Comparison of ENCODE assay signal across 1 cellular context in the genomic region with DNA sequence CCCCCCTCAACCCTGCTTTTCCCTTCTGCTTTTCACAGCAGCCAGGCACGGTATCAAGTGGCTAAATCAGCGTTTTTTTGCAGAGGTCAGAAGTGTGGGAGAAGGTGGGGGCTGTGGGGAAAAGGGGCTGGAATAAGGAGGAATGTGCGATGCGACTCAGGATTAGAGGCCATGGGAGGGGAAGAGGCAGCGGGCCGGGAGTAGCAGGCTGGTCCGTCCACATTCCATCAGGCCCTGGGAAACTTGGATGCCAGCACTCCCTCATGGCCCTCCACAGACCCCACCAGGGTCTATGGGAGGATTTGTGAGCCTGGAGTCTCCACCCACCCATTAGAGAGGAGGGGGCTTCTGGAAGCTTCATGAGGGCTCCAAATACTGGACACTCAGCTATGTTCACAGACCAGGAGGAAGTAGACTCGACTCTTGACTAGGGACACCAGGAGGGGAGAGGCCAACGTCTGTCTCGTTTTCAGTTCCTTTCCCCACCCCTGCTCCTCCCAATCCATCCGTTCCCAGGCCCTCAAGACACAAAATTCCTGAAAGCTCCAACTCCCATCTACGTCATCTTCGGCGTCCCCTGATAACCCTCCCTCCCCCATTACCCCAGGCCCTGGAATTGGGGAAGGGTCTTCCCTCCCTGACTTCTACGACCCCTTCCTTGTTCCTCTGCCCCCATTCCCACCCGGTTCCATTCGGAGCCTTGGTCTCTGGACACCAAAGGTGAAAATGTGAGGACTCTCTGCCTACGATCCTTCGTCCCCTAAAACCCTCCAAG.
TF ChIP-seq lines count a peak whose summit lies in the region.

No MANE protein-coding gene starts in this region.

TF ChIP-seq in neural cell, 6 proteins besides CTCF, POLR2A, EP300 and RAD21 (continued from another document):
- TF ChIP-seq, protein P1, sequence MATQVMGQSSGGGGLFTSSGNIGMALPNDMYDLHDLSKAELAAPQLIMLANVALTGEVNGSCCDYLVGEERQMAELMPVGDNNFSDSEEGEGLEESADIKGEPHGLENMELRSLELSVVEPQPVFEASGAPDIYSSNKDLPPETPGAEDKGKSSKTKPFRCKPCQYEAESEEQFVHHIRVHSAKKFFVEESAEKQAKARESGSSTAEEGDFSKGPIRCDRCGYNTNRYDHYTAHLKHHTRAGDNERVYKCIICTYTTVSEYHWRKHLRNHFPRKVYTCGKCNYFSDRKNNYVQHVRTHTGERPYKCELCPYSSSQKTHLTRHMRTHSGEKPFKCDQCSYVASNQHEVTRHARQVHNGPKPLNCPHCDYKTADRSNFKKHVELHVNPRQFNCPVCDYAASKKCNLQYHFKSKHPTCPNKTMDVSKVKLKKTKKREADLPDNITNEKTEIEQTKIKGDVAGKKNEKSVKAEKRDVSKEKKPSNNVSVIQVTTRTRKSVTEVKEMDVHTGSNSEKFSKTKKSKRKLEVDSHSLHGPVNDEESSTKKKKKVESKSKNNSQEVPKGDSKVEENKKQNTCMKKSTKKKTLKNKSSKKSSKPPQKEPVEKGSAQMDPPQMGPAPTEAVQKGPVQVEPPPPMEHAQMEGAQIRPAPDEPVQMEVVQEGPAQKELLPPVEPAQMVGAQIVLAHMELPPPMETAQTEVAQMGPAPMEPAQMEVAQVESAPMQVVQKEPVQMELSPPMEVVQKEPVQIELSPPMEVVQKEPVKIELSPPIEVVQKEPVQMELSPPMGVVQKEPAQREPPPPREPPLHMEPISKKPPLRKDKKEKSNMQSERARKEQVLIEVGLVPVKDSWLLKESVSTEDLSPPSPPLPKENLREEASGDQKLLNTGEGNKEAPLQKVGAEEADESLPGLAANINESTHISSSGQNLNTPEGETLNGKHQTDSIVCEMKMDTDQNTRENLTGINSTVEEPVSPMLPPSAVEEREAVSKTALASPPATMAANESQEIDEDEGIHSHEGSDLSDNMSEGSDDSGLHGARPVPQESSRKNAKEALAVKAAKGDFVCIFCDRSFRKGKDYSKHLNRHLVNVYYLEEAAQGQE (IDR thresholded peaks at IDR 0.05; ENCODE audit: borderline replicate concordance) = no peak
- no peak for TF ChIP-seq TAF1 (IDR thresholded peaks at IDR 0.05; ENCODE audit: low read depth)
